In genomic region chr1:40887012-40887378, GRCh38 we compare ENCODE assay signal across 18 cellular contexts.
"Had no signal": no experiment of that assay in that cellular context is flagged by ENCODE, and none has a peak within 500 bp of the region (broad histone marks: within the 10 kb centered on the region; RNA-seq: fewer than 3 reads in every experiment).

No MANE protein-coding gene starts in this region.

- H3K4me1 ChIP-seq: ascending aorta had no signal

- H3K4me3 ChIP-seq: ascending aorta, left lung had no signal

- H3K4me1 Mint-ChIP-seq: nephron had no signal

- H3K9me3 ChIP-seq: ascending aorta, left lung had no signal

- H3K27ac ChIP-seq: ascending aorta, left lung, WERI-Rb-1 had no signal

- DNase-seq: activated CD4-positive, alpha-beta T cell treated with anti-CD3 and anti-CD28 coated beads, Interleukin-2, amount 50 U/mL, for 4 hours; activated gamma-delta T cell; effector CD8-positive, alpha-beta T cell; foreskin melanocyte; glutamatergic neuron; hypothalamus; islet precursor cell; left lung; midbrain; occipital lobe; stimulated activated CD4-positive, alpha-beta T cell treated with anti-CD3 and anti-CD28 coated beads, Interleukin-15, amount 100 ng/mL, for 24 hours; stimulated activated CD4-positive, alpha-beta T cell treated with anti-CD3 and anti-CD28 coated beads, Interleukin-4, amount 100 ng/mL, for 1 hour; SW 1271; WERI-Rb-1 had no signal

- H3K9me3 Mint-ChIP-seq: activated naive CD4-positive, alpha-beta T cell treated with anti-CD3 and anti-CD28 coated beads, Interleukin-2, amount 50 U/mL, for 24 hours; dendritic cell treated with granulocyte-macrophage colony-stimulating factor and Interleukin-4, amounts not matched to agents 40 ng/mL and 50 ng/mL, for 4 days; nephron had no signal

- H3K27ac Mint-ChIP-seq: dendritic cell treated with granulocyte-macrophage colony-stimulating factor and Interleukin-4, amounts not matched to agents 40 ng/mL and 50 ng/mL, for 4 days; nephron had no signal

- H3K36me3 ChIP-seq: ascending aorta, left lung, WERI-Rb-1 had no signal

- H3K4me3 Mint-ChIP-seq: activated naive CD4-positive, alpha-beta T cell treated with anti-CD3 and anti-CD28 coated beads, Interleukin-2, amount 50 U/mL, for 24 hours; dendritic cell treated with granulocyte-macrophage colony-stimulating factor and Interleukin-4, amounts not matched to agents 40 ng/mL and 50 ng/mL, for 4 days; nephron had no signal
